8 cellular contexts compared by ENCODE assay signal in genomic region chr12:53180931-53181645, GRCh38. TPM values are rescaled to one million over a fixed set of nuclear protein-coding genes. Genes with fewer than 3 reads are reported as not detected.
A peak's percentile ranks its signal among the peaks of the same experiment; 100 is the strongest.
DNase-seq lines count a peak whose midpoint lies in the region; ATAC-seq and TF ChIP-seq lines count a peak whose summit lies in the region.

No MANE protein-coding gene starts in this region.

- ATAC-seq in sciatic nerve: peak; percentile 82

- no peak for TF ChIP-seq CTCF in GM10266 (IDR thresholded peaks at IDR 0.05; ENCODE audit: control insufficient read depth, insufficient read depth, low read depth, missing control alignments)
- TF ChIP-seq CTCF in astrocyte of the cerebellum (IDR thresholded peaks at IDR 0.05; ENCODE audit: low read depth, low read length, missing control alignments): no peak

- no peaks in the 10 kb centered on the region for H3K9me3 ChIP-seq in MG63

- DNase-seq in GM10266 (ENCODE audit: extremely low spot score) (peak; percentile 92), HCEC 1CT (peak; percentile 67), MG63 (peak; percentile 84), SW 1271 (lab: John Stamatoyannopoulos, UW) (peak; percentile 52 to 75), astrocyte of the cerebellum (ENCODE audit: low read depth) (peak; percentile 18), hippocampal formation (lab: John Stamatoyannopoulos, UW) (peak; percentile 63 to 88), sciatic nerve (ENCODE audit: low spot score) (peak; percentile 88), NAMALWA (ENCODE audit: low spot score) (no peak)

- peaks cover 46% of the 10 kb centered on the region for H3K36me3 ChIP-seq in MG63

- in situ Hi-C loops in astrocyte of the cerebellum (cut with HindIII; ENCODE audit: low sequenced_read_pairs): no loop called here

- intact Hi-C loops in sciatic nerve (cut with DNase I): no loop called here

- H3K4me3 ChIP-seq in MG63: peak overlapping the region; percentile 96
- H3K4me3 ChIP-seq in astrocyte of the cerebellum (ENCODE audit: low read depth, low read length): peak overlapping the region; percentile 69

- no peaks in the 10 kb centered on the region for H3K27me3 ChIP-seq in MG63

RNA-seq across cellular contexts. Expression of gene CSAD, which starts 0.4 kb away (rescaled TPM):
- 1.2 and 7.1 TPM in 2 replicates for total RNA-seq in MG63 (2014; rRNA removed; shearing (Covaris generic); ENCODE audit: low replicate concordance)
- total RNA-seq in sciatic nerve: 81.7 TPM

RNA-seq across cellular contexts. Expression of gene ZNF740, which starts 0.6 kb away (rescaled TPM):
- total RNA-seq in MG63 (2014; rRNA removed; shearing (Covaris generic); ENCODE audit: low replicate concordance): 14.7 and 22.2 TPM in 2 replicates
- total RNA-seq in sciatic nerve: 51.0 TPM

RNA-seq across cellular contexts. Expression of gene ITGB7, which starts 26.0 kb away (rescaled TPM):
- 1.6 TPM in 1 of 2 replicates, not detected in the other for total RNA-seq in MG63 (2014; rRNA removed; shearing (Covaris generic); ENCODE audit: low replicate concordance)
- total RNA-seq in sciatic nerve: 33.4 TPM

RNA-seq across cellular contexts. Expression of gene RARG, which starts 50.9 kb away (rescaled TPM):
- 30.8 and 40.7 TPM in 2 replicates for total RNA-seq in MG63 (2014; rRNA removed; shearing (Covaris generic); ENCODE audit: low replicate concordance)
- 56.3 TPM for total RNA-seq in sciatic nerve

Comparison
In these comparisons a context has a peak if more than half of its experiments do, and no peak if none do; other contexts are left out.
1. RNA of gene CSAD, which starts 0.4 kb away (total RNA-seq): 81.7 TPM in sciatic nerve (single experiment); 1.2 to 7.1 TPM in MG63; every median in the first group is over 10 times any median in the second.
2. RNA of gene ITGB7, which starts 26.0 kb away (total RNA-seq): 33.4 TPM in sciatic nerve (single experiment); 1.6 TPM in MG63; every median in the first group is over 10 times any median in the second.